Comparison of ENCODE assay signal across 7 cellular contexts in genomic region chr21:33403128-33403785, GRCh38. TPM values are rescaled to one million over a fixed set of nuclear protein-coding genes. Genes with fewer than 3 reads are reported as not detected.
DNase-seq lines count a peak whose midpoint lies in the region; ATAC-seq and TF ChIP-seq lines count a peak whose summit lies in the region.

A gene with protein sequence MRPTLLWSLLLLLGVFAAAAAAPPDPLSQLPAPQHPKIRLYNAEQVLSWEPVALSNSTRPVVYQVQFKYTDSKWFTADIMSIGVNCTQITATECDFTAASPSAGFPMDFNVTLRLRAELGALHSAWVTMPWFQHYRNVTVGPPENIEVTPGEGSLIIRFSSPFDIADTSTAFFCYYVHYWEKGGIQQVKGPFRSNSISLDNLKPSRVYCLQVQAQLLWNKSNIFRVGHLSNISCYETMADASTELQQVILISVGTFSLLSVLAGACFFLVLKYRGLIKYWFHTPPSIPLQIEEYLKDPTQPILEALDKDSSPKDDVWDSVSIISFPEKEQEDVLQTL (plus strand): TSS chr21:33403413. CDS start chr21:33403544, 131 bp downstream.

- H3K4me1 Mint-ChIP-seq in stimulated activated naive B cell treated with anti-CD40 and anti-IgM and Interleukin-4, amounts not matched to agents 10 μg/mL and 1 μg/mL and 100 μg/mL, for 72 hours, result peaks cover 44 to 78% of the 10 kb centered on the region in 2 donors

- H3K27ac ChIP-seq in duodenal mucosa (ENCODE audit: low read depth, low read length) (peak within 1 kb of the TSS; percentile 77), right lobe of liver (peak within 1 kb of the TSS; percentile 87 to 96 (median 93))

- H3K9ac ChIP-seq in duodenal mucosa (ENCODE audit: low read depth in 1 of 2, low read length in 2 of 2), result peak within 1 kb of the TSS; percentile 82 to 91

- peak within 1 kb of the TSS; percentile 99 for H3K27ac Mint-ChIP-seq in stimulated activated naive B cell treated with anti-CD40 and anti-IgM and Interleukin-4, amounts not matched to agents 10 μg/mL and 1 μg/mL and 100 μg/mL, for 72 hours

- H3K27me3 Mint-ChIP-seq in stimulated activated naive B cell treated with anti-CD40 and anti-IgM and Interleukin-4, amounts not matched to agents 10 μg/mL and 1 μg/mL and 100 μg/mL, for 72 hours, result no peaks in the 10 kb centered on the region

- H3K4me3 Mint-ChIP-seq in stimulated activated naive B cell treated with anti-CD40 and anti-IgM and Interleukin-4, amounts not matched to agents 10 μg/mL and 1 μg/mL and 100 μg/mL, for 72 hours, result peak within 1 kb of the TSS; percentile 99 to 100

- ATAC-seq in HG03521 (IDR thresholded peaks at IDR 0.05; ENCODE audit: unreplicated experiment) (peak; percentile 35), right lobe of liver (peak; percentile 27 to 59 (median 44))
- peak; percentile 37 to 51 for ATAC-seq in stimulated activated naive B cell treated with anti-CD40 and anti-IgM and Interleukin-4, amounts not matched to agents 10 μg/mL and 1 μg/mL and 100 μg/mL, for 72 hours (replicated peaks)

- H3K4me3 ChIP-seq in duodenal mucosa (ENCODE audit: low read depth in 1 of 2, low read length in 2 of 2) (peak within 1 kb of the TSS; percentile 77 to 91), right lobe of liver (peak within 1 kb of the TSS; percentile 42 to 87 (median 84))

- WGBS in right lobe of liver (ENCODE audit: insufficient coverage, low coverage, low lambda C conversion rate, missing lambda C conversion rate), result 3% methylated on average over 27 of the region's 89 CpGs

- intact Hi-C loops in right lobe of liver (cut with DNase I), result no loop called here

- peaks cover 17 to 20% of the 10 kb centered on the region in 2 donors for H3K4me1 ChIP-seq in duodenal mucosa (ENCODE audit: control insufficient read depth in 1 of 2, insufficient read depth in 2 of 2, low read length in 2 of 2)
- peaks cover 0 to 23% (median 8%) of the 10 kb centered on the region in 4 donors for H3K4me1 ChIP-seq in right lobe of liver

- no peaks in the 10 kb centered on the region for H3K36me3 ChIP-seq in duodenal mucosa (ENCODE audit: control insufficient read depth in 1 of 2, insufficient read depth in 2 of 2, low read length in 2 of 2)
- no peaks in the 10 kb centered on the region for H3K36me3 ChIP-seq in right lobe of liver

- peaks cover 2 to 4% of the 10 kb centered on the region in 2 donors for H3K9me3 Mint-ChIP-seq in stimulated activated naive B cell treated with anti-CD40 and anti-IgM and Interleukin-4, amounts not matched to agents 10 μg/mL and 1 μg/mL and 100 μg/mL, for 72 hours

- TF ChIP-seq POLR2A in GM15510 (IDR thresholded peaks at IDR 0.05; ENCODE audit: borderline replicate concordance, extremely low read depth, insufficient read length) (peak; percentile 58), right lobe of liver (IDR thresholded peaks at IDR 0.05) (peak; percentile 61)

- H3K9me3 ChIP-seq in duodenal mucosa (ENCODE audit: control insufficient read depth in 1 of 2, low read length in 2 of 2), result no peaks in the 10 kb centered on the region
- H3K9me3 ChIP-seq in right lobe of liver, result no peaks in the 10 kb centered on the region

- H3K27me3 ChIP-seq in duodenal mucosa (ENCODE audit: control insufficient read depth in 1 of 2, insufficient read depth in 2 of 2, low read length in 2 of 2), result no peaks in the 10 kb centered on the region
- H3K27me3 ChIP-seq in right lobe of liver, result no peaks in the 10 kb centered on the region

- no peak for TF ChIP-seq CTCF in right lobe of liver (IDR thresholded peaks at IDR 0.05)

- peak in 3 of 4 experiments; percentile 14 to 53 (median 30) for DNase-seq in activated CD4-positive, CD25-positive, alpha-beta regulatory T cell (lab: John Stamatoyannopoulos, UW)
- DNase-seq in right lobe of liver (peak; percentile 71 to 76 (median 73)), SKM-1 treated with dmso at 0.1 percent for 144 hours (lab: John Stamatoyannopoulos, UW; ENCODE audit: unreplicated experiment) (no peak)
- DNase-seq in stimulated activated naive B cell treated with anti-CD40 and anti-IgM and Interleukin-4, amounts not matched to agents 10 μg/mL and 1 μg/mL and 100 μg/mL, for 72 hours, result peak; percentile 34

- H3K36me3 Mint-ChIP-seq in stimulated activated naive B cell treated with anti-CD40 and anti-IgM and Interleukin-4, amounts not matched to agents 10 μg/mL and 1 μg/mL and 100 μg/mL, for 72 hours, result peaks cover 20 to 30% of the 10 kb centered on the region in 2 donors

RNA-seq across cellular contexts. Expression of the gene that starts here (rescaled TPM):
- total RNA-seq in right lobe of liver, result 10 to 100 TPM; 16.0 to 39.1 (median 27.8) TPM
